36 cellular contexts compared by ENCODE assay signal in the genomic region with DNA sequence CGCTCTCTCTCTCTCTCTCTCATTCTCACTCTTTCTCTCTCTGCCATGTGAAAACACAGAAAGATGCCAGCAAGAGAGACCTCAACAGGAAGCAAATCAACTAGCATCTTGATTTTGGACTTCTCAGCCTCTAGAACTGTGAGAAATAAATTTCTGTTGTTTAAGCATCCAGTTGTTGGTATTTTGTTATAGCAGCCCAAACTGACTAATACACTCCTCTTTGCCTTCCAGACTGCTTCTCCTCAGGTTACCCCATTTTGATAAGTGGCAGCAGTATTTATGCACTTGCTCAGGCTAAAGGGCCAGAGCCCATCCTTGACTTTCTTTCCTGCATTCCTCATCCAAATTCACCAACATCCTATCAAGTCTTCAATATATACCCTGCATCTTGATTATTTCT.
"Had no signal": no experiment of that assay in that cellular context is flagged by ENCODE, and none has a peak within 500 bp of the region (broad histone marks: within the 10 kb centered on the region; RNA-seq: fewer than 3 reads in every experiment).

No MANE protein-coding gene starts in this region.

- DNase-seq: Karpas-422, Kasumi-1, MG63, MM.1S, MV-4-11, NCI-H1048, NCI-H1092, NCI-H1092 treated with DMSO at 0.1 percent for 48 hours, NCI-H1105, NCI-H1105 treated with DMSO at 0.1 percent for 48 hours, NCI-H1417, NCI-H1417 treated with DMSO at 0.1 percent for 48 hours, NCI-H1436, NCI-H1436 treated with DMSO at 0.1 percent for 48 hours, NCI-H146, NCI-H1694, NCI-H1694 treated with DMSO at 0.1 percent for 48 hours, NCI-H187, NCI-H187 treated with DMSO at 0.1 percent for 48 hours, NCI-H1930, NCI-H2029, NCI-H2029 treated with DMSO at 0.1 percent for 48 hours, NCI-H2081, NCI-H2081 treated with DMSO at 0.1 percent for 48 hours, NCI-H2107, NCI-H2171, NCI-H2171 treated with DMSO at 0.1 percent for 48 hours, NCI-H2227 treated with DMSO at 0.1 percent for 48 hours, NCI-H226, NCI-H345, NCI-H446, NCI-H446 treated with DMSO at 0.1 percent for 48 hours, NCI-H510A, NCI-H510A treated with DMSO at 0.1 percent for 48 hours, NCI-H524, NCI-H524 treated with DMSO at 0.1 percent for 48 hours had no signal

- H3K4me3 ChIP-seq: MG63 had no signal

- H3K36me3 ChIP-seq: MG63 had no signal

- H3K27me3 ChIP-seq: MG63 had no signal

- H3K9me3 ChIP-seq: MG63 had no signal
